Comparison of ENCODE assay signal across 25 cellular contexts in the genomic region with DNA sequence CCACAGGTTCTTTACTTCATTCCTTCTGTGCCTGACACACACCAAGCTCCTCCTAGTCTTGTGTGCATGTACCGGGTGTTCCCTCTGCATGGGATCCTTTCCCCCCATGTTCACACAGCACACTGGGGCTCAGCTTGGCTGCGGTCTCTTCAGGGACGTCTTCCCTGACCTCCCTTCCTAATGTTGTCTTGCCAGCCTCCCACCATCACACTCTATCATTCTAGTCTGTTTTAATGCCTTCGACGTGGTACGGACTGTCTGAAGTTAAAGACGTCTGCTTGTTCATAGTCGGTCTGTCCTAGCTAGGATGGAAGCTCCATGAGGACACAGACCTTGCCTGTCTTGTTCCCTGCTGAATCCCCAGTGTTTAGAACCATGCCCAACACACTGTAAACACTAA.
A peak's percentile ranks its signal among the peaks of the same experiment; 100 is the strongest.
DNase-seq lines count a peak whose midpoint lies in the region; ATAC-seq, FAIRE-seq and TF ChIP-seq lines count a peak whose summit lies in the region.
"Had no signal": no experiment of that assay in that cellular context is flagged by ENCODE, and none has a peak within 500 bp of the region (broad histone marks: within the 10 kb centered on the region; RNA-seq: fewer than 3 reads in every experiment).

No MANE protein-coding gene starts in this region.

- CTCF ChIA-PET in HepG2 (lab: Yijun Ruan, JAX; ENCODE audit: low intra/inter-chr PET ratio, low total read pairs): no interaction called here

- BruUV-seq in HepG2 (replicated peaks; lab: Mats Ljungman, UMichigan): no TSS peak

- in situ Hi-C loops in HepG2 (cut with HindIII; ENCODE audit: extremely low pct_ligation_motif_present, low pct_unique_long_range_greater_than_20kb): loop anchor here (10.0 kb wide), 1 partner anchor 56 kb away; a partner anchor contains a TSS

- H4K20me1 ChIP-seq in HepG2 (ENCODE audit: insufficient read depth, low read length): no peaks in the 10 kb centered on the region
- H4K20me1 ChIP-seq: BLaER1 had no signal

- no peak overlapping the region for H3K27ac ChIP-seq in HepG2 (ENCODE audit: extremely low read length, insufficient read depth, low read length)
- no peak overlapping the region for H3K27ac ChIP-seq in right lobe of liver
- H3K27ac ChIP-seq in esophagus muscularis mucosa (replicated peaks in 1 of 4): no peak overlapping the region
- H3K27ac ChIP-seq: BLaER1 had no signal

- no peak for ATAC-seq in HepG2
- no peak for ATAC-seq in right lobe of liver
- ATAC-seq in HG03135 (IDR thresholded peaks at IDR 0.05; ENCODE audit: unreplicated experiment): no peak
- ATAC-seq: GM12878 had no signal

- H3K9me3 ChIP-seq in HepG2 (ENCODE audit: low read length) (no peaks in the 10 kb centered on the region), right lobe of liver (no peaks in the 10 kb centered on the region), esophagus muscularis mucosa (no peaks in the 10 kb centered on the region)
- H3K9me3 ChIP-seq: BE2C, BLaER1 had no signal

- intact Hi-C loops in HepG2 (cut with micrococcal nuclease; ENCODE audit: unreplicated experiment): loop anchor here (10.0 kb wide), 1 partner anchor 346 kb away; no protein-coding TSS in a partner anchor
- intact Hi-C loops in right lobe of liver (cut with DNase I): no loop called here
- intact Hi-C loops in esophagus muscularis mucosa (cut with DNase I): no loop called here

- H2AFZ ChIP-seq in HepG2 (ENCODE audit: low read length): no peak overlapping the region

- WGBS in HepG2 (ENCODE audit: low lambda C conversion rate): 95% methylated on average over 8 of the region's 8 CpGs
- WGBS in right lobe of liver (ENCODE audit: insufficient coverage, low coverage, low lambda C conversion rate, missing lambda C conversion rate): 82% methylated on average over 7 of the region's 8 CpGs
- WGBS in esophagus muscularis mucosa: 97% methylated on average over 8 of the region's 8 CpGs

- H3K9ac ChIP-seq in HepG2 (ENCODE audit: insufficient read depth, low read depth, low read length): no peak overlapping the region
- H3K9ac ChIP-seq: BLaER1 had no signal

- H3K4me1 ChIP-seq in HepG2 (ENCODE audit: insufficient read depth, low read length) (peaks cover 33% of the 10 kb centered on the region), right lobe of liver (peaks cover 0 to 25% (median 3%) of the 10 kb centered on the region in 4 donors), esophagus muscularis mucosa (peaks cover 0 to 5% (median 0%) of the 10 kb centered on the region in 4 donors)
- H3K4me1 ChIP-seq: BE2C, BLaER1 had no signal

- POLR2A ChIA-PET in HepG2 (lab: Yijun Ruan, JAX): no interaction called here

- no peaks in the 10 kb centered on the region for H3K27me3 ChIP-seq in HepG2 (ENCODE audit: control insufficient read depth in 1 of 2, insufficient read depth in 2 of 2, low read length in 2 of 2)
- H3K27me3 ChIP-seq in right lobe of liver: no peaks in the 10 kb centered on the region
- H3K27me3 ChIP-seq in esophagus muscularis mucosa: no peaks in the 10 kb centered on the region
- H3K27me3 ChIP-seq: BE2C, BLaER1 had no signal

- H3K4me3 ChIP-seq in HepG2 (replicated peaks in 1 of 3; ENCODE audit: insufficient read depth in 1 of 3, low read depth in 2 of 3, low read length in 3 of 3): no peak overlapping the region
- H3K4me3 ChIP-seq in right lobe of liver: no peak overlapping the region
- H3K4me3 ChIP-seq in esophagus muscularis mucosa: no peak overlapping the region
- H3K4me3 ChIP-seq: BLaER1, GM12878 had no signal

- H3K4me2 ChIP-seq in HepG2 (ENCODE audit: low read depth, low read length): no peak overlapping the region
- H3K4me2 ChIP-seq: BLaER1 had no signal

- TF ChIP-seq POLR2A in HepG2 (IDR thresholded peaks at IDR 0.05; ENCODE audit: insufficient read depth in 1 of 2, low read depth in 2 of 2, low read length in 2 of 2) (no peak), right lobe of liver (IDR thresholded peaks at IDR 0.05) (no peak), esophagus muscularis mucosa (IDR thresholded peaks at IDR 0.05; ENCODE audit: low read depth) (no peak)

- peaks cover 11% of the 10 kb centered on the region for H3K79me2 ChIP-seq in HepG2 (ENCODE audit: insufficient read depth, low read length)

- peaks cover 26 to 72% of the 10 kb centered on the region in 2 experiments for H3K36me3 ChIP-seq in HepG2 (replicated peaks in 1 of 2; ENCODE audit: control insufficient read depth in 1 of 2, insufficient read depth in 2 of 2, low read length in 2 of 2)
- H3K36me3 ChIP-seq in right lobe of liver: peaks cover 0 to 6% (median 3%) of the 10 kb centered on the region in 4 donors
- H3K36me3 ChIP-seq in esophagus muscularis mucosa: peaks cover 16 to 77% (median 53%) of the 10 kb centered on the region in 4 donors

- DNase-seq in HepG2 (ENCODE audit: low spot score) (no peak), right lobe of liver (no peak), esophagus muscularis mucosa (ENCODE audit: extremely low spot score) (peak; percentile 53)
- no peak for DNase-seq in stimulated activated CD4-positive, alpha-beta T cell treated with anti-CD3 and anti-CD28 coated beads, Interleukin-4, amount 100 ng/mL, for 1 hour
- DNase-seq: 8988T; ACHN; BE2C; C1 segment of cervical spinal cord; CD4-positive, alpha-beta memory T cell; CD4-positive, CD25-positive, alpha-beta regulatory T cell; CD8-positive, alpha-beta memory T cell; COR-L47; DMS 273 treated with DMSO at 0.1 percent for 48 hours; DMS153; DMS53; DMS79; DND-41; EL; GDM1 had no signal

- TF ChIP-seq EP300 in HepG2 (IDR thresholded peaks at IDR 0.05; ENCODE audit: low read depth in 2 of 2, low read length in 2 of 2): no peak
- no peak for TF ChIP-seq EP300 in HepG2 (CRISPR knock-in tag; IDR thresholded peaks at IDR 0.05; ENCODE audit: borderline replicate concordance)
- no peak for TF ChIP-seq EP300 in esophagus muscularis mucosa (IDR thresholded peaks at IDR 0.05)

- no peak for TF ChIP-seq RAD21 in HepG2 (CRISPR knock-in tag; IDR thresholded peaks at IDR 0.05)

- no peak for TF ChIP-seq CTCF in HepG2 (CRISPR knock-in tag; IDR thresholded peaks at IDR 0.05)
- TF ChIP-seq CTCF in right lobe of liver (IDR thresholded peaks at IDR 0.05): no peak
- no peak for TF ChIP-seq CTCF in esophagus muscularis mucosa (IDR thresholded peaks at IDR 0.05)

- FAIRE-seq in HepG2 (lab: Jason Lieb, UNC): no peak
- FAIRE-seq: A204.1, GM12878, GM12892, GM19239 had no signal

TF ChIP-seq in HepG2, 621 proteins besides CTCF, POLR2A, EP300 and RAD21:
- TF ChIP-seq ZNF850 (CRISPR knock-in tag; conservative IDR thresholded peaks at IDR 0.05) (no peak), RBM22 (optimal IDR thresholded peaks at IDR 0.05; ENCODE audit: low read length) (peak; percentile 55)
TF ChIP-seq in HepG2: peak in this region for 1.
